ENCODE assay signal across 1 cellular context in genomic region chr9:111036946-111037743, GRCh38.
A peak's percentile ranks its signal among the peaks of the same experiment; 100 is the strongest.
TF ChIP-seq lines count a peak whose summit lies in the region.

No MANE protein-coding gene starts in this region.

TF ChIP-seq in H1, 55 proteins besides CTCF, POLR2A, EP300 and RAD21:
- TF ChIP-seq SUZ12 (IDR thresholded peaks at IDR 0.05; ENCODE audit: low read length) (0 out of 2 replicates have a peak, but pooled peaks have one; percentile 6), HDAC2 (IDR thresholded peaks at IDR 0.05; ENCODE audit: borderline replicate concordance in 1 of 2, low read depth in 2 of 2, low read length in 2 of 2) (peak in 1 of 2 experiments; percentile 37; a peak in 1 of 4 replicates), BACH1 (IDR thresholded peaks at IDR 0.05; ENCODE audit: low read length) (no peak)
TF ChIP-seq in H1: peak in this region for 2.
